In genomic region chr19:1875646-1876493, GRCh38 we compare ENCODE assay signal across 1 cellular context.
TF ChIP-seq lines count a peak whose summit lies in the region.

No MANE protein-coding gene starts in this region.

TF ChIP-seq in K562, 482 proteins besides CTCF, POLR2A, EP300 and RAD21 (continued from another document and continues in another):
- TF ChIP-seq, protein P1, sequence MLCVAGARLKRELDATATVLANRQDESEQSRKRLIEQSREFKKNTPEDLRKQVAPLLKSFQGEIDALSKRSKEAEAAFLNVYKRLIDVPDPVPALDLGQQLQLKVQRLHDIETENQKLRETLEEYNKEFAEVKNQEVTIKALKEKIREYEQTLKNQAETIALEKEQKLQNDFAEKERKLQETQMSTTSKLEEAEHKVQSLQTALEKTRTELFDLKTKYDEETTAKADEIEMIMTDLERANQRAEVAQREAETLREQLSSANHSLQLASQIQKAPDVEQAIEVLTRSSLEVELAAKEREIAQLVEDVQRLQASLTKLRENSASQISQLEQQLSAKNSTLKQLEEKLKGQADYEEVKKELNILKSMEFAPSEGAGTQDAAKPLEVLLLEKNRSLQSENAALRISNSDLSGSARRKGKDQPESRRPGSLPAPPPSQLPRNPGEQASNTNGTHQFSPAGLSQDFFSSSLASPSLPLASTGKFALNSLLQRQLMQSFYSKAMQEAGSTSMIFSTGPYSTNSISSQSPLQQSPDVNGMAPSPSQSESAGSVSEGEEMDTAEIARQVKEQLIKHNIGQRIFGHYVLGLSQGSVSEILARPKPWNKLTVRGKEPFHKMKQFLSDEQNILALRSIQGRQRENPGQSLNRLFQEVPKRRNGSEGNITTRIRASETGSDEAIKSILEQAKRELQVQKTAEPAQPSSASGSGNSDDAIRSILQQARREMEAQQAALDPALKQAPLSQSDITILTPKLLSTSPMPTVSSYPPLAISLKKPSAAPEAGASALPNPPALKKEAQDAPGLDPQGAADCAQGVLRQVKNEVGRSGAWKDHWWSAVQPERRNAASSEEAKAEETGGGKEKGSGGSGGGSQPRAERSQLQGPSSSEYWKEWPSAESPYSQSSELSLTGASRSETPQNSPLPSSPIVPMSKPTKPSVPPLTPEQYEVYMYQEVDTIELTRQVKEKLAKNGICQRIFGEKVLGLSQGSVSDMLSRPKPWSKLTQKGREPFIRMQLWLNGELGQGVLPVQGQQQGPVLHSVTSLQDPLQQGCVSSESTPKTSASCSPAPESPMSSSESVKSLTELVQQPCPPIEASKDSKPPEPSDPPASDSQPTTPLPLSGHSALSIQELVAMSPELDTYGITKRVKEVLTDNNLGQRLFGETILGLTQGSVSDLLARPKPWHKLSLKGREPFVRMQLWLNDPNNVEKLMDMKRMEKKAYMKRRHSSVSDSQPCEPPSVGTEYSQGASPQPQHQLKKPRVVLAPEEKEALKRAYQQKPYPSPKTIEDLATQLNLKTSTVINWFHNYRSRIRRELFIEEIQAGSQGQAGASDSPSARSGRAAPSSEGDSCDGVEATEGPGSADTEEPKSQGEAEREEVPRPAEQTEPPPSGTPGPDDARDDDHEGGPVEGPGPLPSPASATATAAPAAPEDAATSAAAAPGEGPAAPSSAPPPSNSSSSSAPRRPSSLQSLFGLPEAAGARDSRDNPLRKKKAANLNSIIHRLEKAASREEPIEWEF (CRISPR knock-in tag; IDR thresholded peaks at IDR 0.05), result no peak
- TF ChIP-seq HMGN3 (IDR thresholded peaks at IDR 0.05; ENCODE audit: borderline replicate concordance, extremely low read depth, insufficient read length, low read depth, low read length), result peak; percentile 97
- TF ChIP-seq, protein P2, sequence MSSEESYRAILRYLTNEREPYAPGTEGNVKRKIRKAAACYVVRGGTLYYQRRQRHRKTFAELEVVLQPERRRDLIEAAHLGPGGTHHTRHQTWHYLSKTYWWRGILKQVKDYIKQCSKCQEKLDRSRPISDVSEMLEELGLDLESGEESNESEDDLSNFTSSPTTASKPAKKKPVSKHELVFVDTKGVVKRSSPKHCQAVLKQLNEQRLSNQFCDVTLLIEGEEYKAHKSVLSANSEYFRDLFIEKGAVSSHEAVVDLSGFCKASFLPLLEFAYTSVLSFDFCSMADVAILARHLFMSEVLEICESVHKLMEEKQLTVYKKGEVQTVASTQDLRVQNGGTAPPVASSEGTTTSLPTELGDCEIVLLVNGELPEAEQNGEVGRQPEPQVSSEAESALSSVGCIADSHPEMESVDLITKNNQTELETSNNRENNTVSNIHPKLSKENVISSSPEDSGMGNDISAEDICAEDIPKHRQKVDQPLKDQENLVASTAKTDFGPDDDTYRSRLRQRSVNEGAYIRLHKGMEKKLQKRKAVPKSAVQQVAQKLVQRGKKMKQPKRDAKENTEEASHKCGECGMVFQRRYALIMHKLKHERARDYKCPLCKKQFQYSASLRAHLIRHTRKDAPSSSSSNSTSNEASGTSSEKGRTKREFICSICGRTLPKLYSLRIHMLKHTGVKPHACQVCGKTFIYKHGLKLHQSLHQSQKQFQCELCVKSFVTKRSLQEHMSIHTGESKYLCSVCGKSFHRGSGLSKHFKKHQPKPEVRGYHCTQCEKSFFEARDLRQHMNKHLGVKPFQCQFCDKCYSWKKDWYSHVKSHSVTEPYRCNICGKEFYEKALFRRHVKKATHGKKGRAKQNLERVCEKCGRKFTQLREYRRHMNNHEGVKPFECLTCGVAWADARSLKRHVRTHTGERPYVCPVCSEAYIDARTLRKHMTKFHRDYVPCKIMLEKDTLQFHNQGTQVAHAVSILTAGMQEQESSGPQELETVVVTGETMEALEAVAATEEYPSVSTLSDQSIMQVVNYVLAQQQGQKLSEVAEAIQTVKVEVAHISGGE (CRISPR knock-in tag; IDR thresholded peaks at IDR 0.05), result peak in 2 of 3 experiments; percentile 23 to 85; a peak in 2 of 6 replicates
- peak; percentile 72; the same call in 1 of the 2 replicates for TF ChIP-seq HLTF (IDR thresholded peaks at IDR 0.05)
- TF ChIP-seq E2F1 (CRISPR knock-in tag; IDR thresholded peaks at IDR 0.05), result peak; percentile 90
- TF ChIP-seq MECOM (CRISPR knock-in tag; IDR thresholded peaks at IDR 0.05), result no peak
- peak; percentile 79; the same call in 1 of the 2 replicates for TF ChIP-seq ATF7 (IDR thresholded peaks at IDR 0.05)
- no peak for TF ChIP-seq BRD4 (IDR thresholded peaks at IDR 0.05)
- TF ChIP-seq JUND (IDR thresholded peaks at IDR 0.05; ENCODE audit: borderline replicate concordance, low read depth, low read length), result peak; percentile 36; the same call in 1 of the 2 replicates
- TF ChIP-seq JUND (tag; IDR thresholded peaks at IDR 0.05; ENCODE audit: borderline replicate concordance, low read depth, low read length), result no peak; the same call in 2 of the 3 replicates
- TF ChIP-seq, protein P3, sequence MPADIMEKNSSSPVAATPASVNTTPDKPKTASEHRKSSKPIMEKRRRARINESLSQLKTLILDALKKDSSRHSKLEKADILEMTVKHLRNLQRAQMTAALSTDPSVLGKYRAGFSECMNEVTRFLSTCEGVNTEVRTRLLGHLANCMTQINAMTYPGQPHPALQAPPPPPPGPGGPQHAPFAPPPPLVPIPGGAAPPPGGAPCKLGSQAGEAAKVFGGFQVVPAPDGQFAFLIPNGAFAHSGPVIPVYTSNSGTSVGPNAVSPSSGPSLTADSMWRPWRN (IDR thresholded peaks at IDR 0.05; ENCODE audit: low read depth), result peak; percentile 55; the same call in 1 of the 2 replicates
- TF ChIP-seq ZNF23 (CRISPR knock-in tag; IDR thresholded peaks at IDR 0.05), result no peak
- TF ChIP-seq, protein P4, sequence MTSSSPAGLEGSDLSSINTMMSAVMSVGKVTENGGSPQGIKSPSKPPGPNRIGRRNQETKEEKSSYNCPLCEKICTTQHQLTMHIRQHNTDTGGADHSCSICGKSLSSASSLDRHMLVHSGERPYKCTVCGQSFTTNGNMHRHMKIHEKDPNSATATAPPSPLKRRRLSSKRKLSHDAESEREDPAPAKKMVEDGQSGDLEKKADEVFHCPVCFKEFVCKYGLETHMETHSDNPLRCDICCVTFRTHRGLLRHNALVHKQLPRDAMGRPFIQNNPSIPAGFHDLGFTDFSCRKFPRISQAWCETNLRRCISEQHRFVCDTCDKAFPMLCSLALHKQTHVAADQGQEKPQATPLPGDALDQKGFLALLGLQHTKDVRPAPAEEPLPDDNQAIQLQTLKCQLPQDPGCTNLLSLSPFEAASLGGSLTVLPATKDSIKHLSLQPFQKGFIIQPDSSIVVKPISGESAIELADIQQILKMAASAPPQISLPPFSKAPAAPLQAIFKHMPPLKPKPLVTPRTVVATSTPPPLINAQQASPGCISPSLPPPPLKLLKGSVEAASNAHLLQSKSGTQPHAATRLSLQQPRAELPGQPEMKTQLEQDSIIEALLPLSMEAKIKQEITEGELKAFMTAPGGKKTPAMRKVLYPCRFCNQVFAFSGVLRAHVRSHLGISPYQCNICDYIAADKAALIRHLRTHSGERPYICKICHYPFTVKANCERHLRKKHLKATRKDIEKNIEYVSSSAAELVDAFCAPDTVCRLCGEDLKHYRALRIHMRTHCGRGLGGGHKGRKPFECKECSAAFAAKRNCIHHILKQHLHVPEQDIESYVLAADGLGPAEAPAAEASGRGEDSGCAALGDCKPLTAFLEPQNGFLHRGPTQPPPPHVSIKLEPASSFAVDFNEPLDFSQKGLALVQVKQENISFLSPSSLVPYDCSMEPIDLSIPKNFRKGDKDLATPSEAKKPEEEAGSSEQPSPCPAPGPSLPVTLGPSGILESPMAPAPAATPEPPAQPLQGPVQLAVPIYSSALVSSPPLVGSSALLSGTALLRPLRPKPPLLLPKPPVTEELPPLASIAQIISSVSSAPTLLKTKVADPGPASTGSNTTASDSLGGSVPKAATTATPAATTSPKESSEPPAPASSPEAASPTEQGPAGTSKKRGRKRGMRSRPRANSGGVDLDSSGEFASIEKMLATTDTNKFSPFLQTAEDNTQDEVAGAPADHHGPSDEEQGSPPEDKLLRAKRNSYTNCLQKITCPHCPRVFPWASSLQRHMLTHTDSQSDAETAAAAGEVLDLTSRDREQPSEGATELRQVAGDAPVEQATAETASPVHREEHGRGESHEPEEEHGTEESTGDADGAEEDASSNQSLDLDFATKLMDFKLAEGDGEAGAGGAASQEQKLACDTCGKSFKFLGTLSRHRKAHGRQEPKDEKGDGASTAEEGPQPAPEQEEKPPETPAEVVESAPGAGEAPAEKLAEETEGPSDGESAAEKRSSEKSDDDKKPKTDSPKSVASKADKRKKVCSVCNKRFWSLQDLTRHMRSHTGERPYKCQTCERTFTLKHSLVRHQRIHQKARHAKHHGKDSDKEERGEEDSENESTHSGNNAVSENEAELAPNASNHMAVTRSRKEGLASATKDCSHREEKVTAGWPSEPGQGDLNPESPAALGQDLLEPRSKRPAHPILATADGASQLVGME (CRISPR knock-in tag; IDR thresholded peaks at IDR 0.05), result no peak
- TF ChIP-seq ARID1B (IDR thresholded peaks at IDR 0.05), result no peak
- TF ChIP-seq ZNF24 (IDR thresholded peaks at IDR 0.05), result no peak
- TF ChIP-seq PATZ1 (CRISPR knock-in tag; IDR thresholded peaks at IDR 0.05; ENCODE audit: borderline replicate concordance), result no peak
- peak in 1 of 2 experiments; percentile 88; a peak in 2 of 4 replicates for TF ChIP-seq HDAC1 (IDR thresholded peaks at IDR 0.05)
- TF ChIP-seq USF2 (CRISPR knock-in tag; IDR thresholded peaks at IDR 0.05), result peak; percentile 99
- no peak for TF ChIP-seq MCM3 (IDR thresholded peaks at IDR 0.05)
- TF ChIP-seq KDM1A (IDR thresholded peaks at IDR 0.05), result no peak
- no peak for TF ChIP-seq PHB2 (IDR thresholded peaks at IDR 0.05; ENCODE audit: low read depth)
- TF ChIP-seq GATA2 (CRISPR knock-in tag; IDR thresholded peaks at IDR 0.05), result no peak
- TF ChIP-seq FOSL1 (tag; conservative IDR thresholded peaks at IDR 0.05), result 0 out of 2 replicates have a peak, but pooled peaks have one; percentile 9
- TF ChIP-seq TRIM28 (IDR thresholded peaks at IDR 0.05), result no peak
- no peak for TF ChIP-seq TFAM (CRISPR knock-in tag; conservative IDR thresholded peaks at IDR 0.05)
- peak; percentile 99 for TF ChIP-seq MAX (CRISPR knock-in tag; IDR thresholded peaks at IDR 0.05)
- TF ChIP-seq, protein P5, sequence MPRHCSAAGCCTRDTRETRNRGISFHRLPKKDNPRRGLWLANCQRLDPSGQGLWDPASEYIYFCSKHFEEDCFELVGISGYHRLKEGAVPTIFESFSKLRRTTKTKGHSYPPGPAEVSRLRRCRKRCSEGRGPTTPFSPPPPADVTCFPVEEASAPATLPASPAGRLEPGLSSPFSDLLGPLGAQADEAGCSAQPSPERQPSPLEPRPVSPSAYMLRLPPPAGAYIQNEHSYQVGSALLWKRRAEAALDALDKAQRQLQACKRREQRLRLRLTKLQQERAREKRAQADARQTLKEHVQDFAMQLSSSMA (CRISPR knock-in tag; IDR thresholded peaks at IDR 0.05), result peak; percentile 81; the same call in 1 of the 2 replicates
- no peak for TF ChIP-seq ZNF644 (tag; IDR thresholded peaks at IDR 0.05; ENCODE audit: low read depth)
- TF ChIP-seq, protein P6, sequence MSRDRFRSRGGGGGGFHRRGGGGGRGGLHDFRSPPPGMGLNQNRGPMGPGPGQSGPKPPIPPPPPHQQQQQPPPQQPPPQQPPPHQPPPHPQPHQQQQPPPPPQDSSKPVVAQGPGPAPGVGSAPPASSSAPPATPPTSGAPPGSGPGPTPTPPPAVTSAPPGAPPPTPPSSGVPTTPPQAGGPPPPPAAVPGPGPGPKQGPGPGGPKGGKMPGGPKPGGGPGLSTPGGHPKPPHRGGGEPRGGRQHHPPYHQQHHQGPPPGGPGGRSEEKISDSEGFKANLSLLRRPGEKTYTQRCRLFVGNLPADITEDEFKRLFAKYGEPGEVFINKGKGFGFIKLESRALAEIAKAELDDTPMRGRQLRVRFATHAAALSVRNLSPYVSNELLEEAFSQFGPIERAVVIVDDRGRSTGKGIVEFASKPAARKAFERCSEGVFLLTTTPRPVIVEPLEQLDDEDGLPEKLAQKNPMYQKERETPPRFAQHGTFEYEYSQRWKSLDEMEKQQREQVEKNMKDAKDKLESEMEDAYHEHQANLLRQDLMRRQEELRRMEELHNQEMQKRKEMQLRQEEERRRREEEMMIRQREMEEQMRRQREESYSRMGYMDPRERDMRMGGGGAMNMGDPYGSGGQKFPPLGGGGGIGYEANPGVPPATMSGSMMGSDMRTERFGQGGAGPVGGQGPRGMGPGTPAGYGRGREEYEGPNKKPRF (IDR thresholded peaks at IDR 0.05; ENCODE audit: low read depth, low read length), result no peak
- no peak; the same call in 1 of the 2 replicates for TF ChIP-seq FOXO4 (CRISPR knock-in tag; IDR thresholded peaks at IDR 0.05)
